Comparison of ENCODE assay signal across 8 cellular contexts in genomic region chr4:47122592-47123291, GRCh38.
DNase-seq lines count a peak whose midpoint lies in the region; ATAC-seq and TF ChIP-seq lines count a peak whose summit lies in the region.

No MANE protein-coding gene starts in this region.

- H3K4me3 Mint-ChIP-seq in activated T-helper 1 cell treated with anti-CD3 and anti-CD28 coated beads, Interleukin-12 subunit alpha, Interleukin-12 subunit beta, Interleukin-2, Interleukin-4 antibody, amounts not matched to agents 30 ng/mL and 10 ng/mL and 1 ng/mL, durations not matched to agents 14 hours and 24 hours and 36 hours, result no peak overlapping the region

- H3K36me3 Mint-ChIP-seq in activated T-helper 1 cell treated with anti-CD3 and anti-CD28 coated beads, Interleukin-12 subunit alpha, Interleukin-12 subunit beta, Interleukin-2, Interleukin-4 antibody, amounts not matched to agents 30 ng/mL and 10 ng/mL and 1 ng/mL, durations not matched to agents 14 hours and 24 hours and 36 hours (ENCODE audit: low read depth), result no peaks in the 10 kb centered on the region

- H3K4me3 ChIP-seq in GM06990 (replicated peaks; ENCODE audit: low read depth, low read length), result no peak overlapping the region
- no peak overlapping the region for H3K4me3 ChIP-seq in PC-3 (ENCODE audit: low read length)
- H3K4me3 ChIP-seq in osteoblast (ENCODE audit: insufficient read depth, low read length), result no peak overlapping the region

- no peaks in the 10 kb centered on the region for H3K9me3 ChIP-seq in PC-3 (ENCODE audit: low read length)
- H3K9me3 ChIP-seq in osteoblast (ENCODE audit: low read depth, low read length), result no peaks in the 10 kb centered on the region

- H3K27ac Mint-ChIP-seq in activated T-helper 1 cell treated with anti-CD3 and anti-CD28 coated beads, Interleukin-12 subunit alpha, Interleukin-12 subunit beta, Interleukin-2, Interleukin-4 antibody, amounts not matched to agents 30 ng/mL and 10 ng/mL and 1 ng/mL, durations not matched to agents 14 hours and 24 hours and 36 hours, result no peak overlapping the region

- H2AFZ ChIP-seq in PC-3 (ENCODE audit: low read length) (no peak overlapping the region), osteoblast (ENCODE audit: low read length) (peak overlapping the region; percentile 75)

- no peaks in the 10 kb centered on the region for H3K4me1 ChIP-seq in PC-3 (ENCODE audit: insufficient read depth, low read length)
- H3K4me1 ChIP-seq in osteoblast (ENCODE audit: insufficient read depth, low read length), result no peaks in the 10 kb centered on the region

- no peaks in the 10 kb centered on the region for H3K27me3 ChIP-seq in GM06990 (replicated peaks; ENCODE audit: control insufficient read depth, insufficient read depth, low read length)
- no peaks in the 10 kb centered on the region for H3K27me3 ChIP-seq in PC-3 (ENCODE audit: low read length)
- no peaks in the 10 kb centered on the region for H3K27me3 ChIP-seq in osteoblast (ENCODE audit: insufficient read depth, low read length)

- H3K27me3 Mint-ChIP-seq in activated T-helper 1 cell treated with anti-CD3 and anti-CD28 coated beads, Interleukin-12 subunit alpha, Interleukin-12 subunit beta, Interleukin-2, Interleukin-4 antibody, amounts not matched to agents 30 ng/mL and 10 ng/mL and 1 ng/mL, durations not matched to agents 14 hours and 24 hours and 36 hours (ENCODE audit: insufficient read depth), result no peaks in the 10 kb centered on the region

- no peaks in the 10 kb centered on the region for H4K20me1 ChIP-seq in PC-3 (ENCODE audit: low read length)
- H4K20me1 ChIP-seq in osteoblast (ENCODE audit: insufficient read depth, low read length), result no peaks in the 10 kb centered on the region

- H3K79me2 ChIP-seq in PC-3 (ENCODE audit: low read length) (no peaks in the 10 kb centered on the region), osteoblast (ENCODE audit: insufficient read depth, low read length) (no peaks in the 10 kb centered on the region)

- H3K36me3 ChIP-seq in GM06990 (ENCODE audit: control insufficient read depth, insufficient read depth, low read length) (no peaks in the 10 kb centered on the region), PC-3 (ENCODE audit: low read depth, low read length) (no peaks in the 10 kb centered on the region), osteoblast (ENCODE audit: insufficient read depth, low read length) (no peaks in the 10 kb centered on the region)

- DNase-seq in GM06990 (ENCODE audit: extremely low read depth, insufficient read length) (peak; percentile 21), HUDEP-2 (lab: John Stamatoyannopoulos, UW; ENCODE audit: unreplicated experiment in 76 of 76) (peak in 64 of 76 experiments; percentile 1 to 82 (median 34)), PC-3 (peak; percentile 72), foreskin melanocyte (peak; percentile 75), osteoblast (ENCODE audit: insufficient read length, low spot score, missing footprints) (peak; percentile 89), GOT3 (lab: John Stamatoyannopoulos, UW) (no peak)
- DNase-seq in activated T-helper 1 cell treated with anti-CD3 and anti-CD28 coated beads, Interleukin-12 subunit alpha, Interleukin-12 subunit beta, Interleukin-2, Interleukin-4 antibody, amounts not matched to agents 30 ng/mL and 10 ng/mL and 1 ng/mL, durations not matched to agents 14 hours and 24 hours and 36 hours (ENCODE audit: low spot score), result peak; percentile 48

- POLR2A ChIA-PET in PC-3 (lab: Charles Lee; ENCODE audit: unreplicated experiment), result no interaction called here

- no peaks in the 10 kb centered on the region for H3K9me2 ChIP-seq in PC-3 (replicated peaks; ENCODE audit: low read length)

- no peaks in the 10 kb centered on the region for H3K9me3 Mint-ChIP-seq in activated T-helper 1 cell treated with anti-CD3 and anti-CD28 coated beads, Interleukin-12 subunit alpha, Interleukin-12 subunit beta, Interleukin-2, Interleukin-4 antibody, amounts not matched to agents 30 ng/mL and 10 ng/mL and 1 ng/mL, durations not matched to agents 14 hours and 24 hours and 36 hours

- H3K4me1 Mint-ChIP-seq in activated T-helper 1 cell treated with anti-CD3 and anti-CD28 coated beads, Interleukin-12 subunit alpha, Interleukin-12 subunit beta, Interleukin-2, Interleukin-4 antibody, amounts not matched to agents 30 ng/mL and 10 ng/mL and 1 ng/mL, durations not matched to agents 14 hours and 24 hours and 36 hours (ENCODE audit: low read depth), result peaks cover 4% of the 10 kb centered on the region

- no peak overlapping the region for H3K9ac ChIP-seq in PC-3 (ENCODE audit: low read length)

- no peak overlapping the region for H3K4me2 ChIP-seq in PC-3 (ENCODE audit: low read length)
- H3K4me2 ChIP-seq in osteoblast (ENCODE audit: insufficient read depth, low read length), result peak overlapping the region; percentile 70

- intact Hi-C loops in PC-3 (cut with micrococcal nuclease), result no loop called here
- intact Hi-C loops in activated T-helper 1 cell treated with anti-CD3 and anti-CD28 coated beads, Interleukin-12 subunit alpha, Interleukin-12 subunit beta, Interleukin-2, Interleukin-4 antibody, amounts not matched to agents 30 ng/mL and 10 ng/mL and 1 ng/mL, durations not matched to agents 14 hours and 24 hours and 36 hours (cut with micrococcal nuclease), result loop anchor here (1.0 to 2.0 kb wide), 3 partner anchors 190 to 278 kb away; no protein-coding TSS in a partner anchor

- peak; percentile 91 for TF ChIP-seq CTCF in GM06990 (IDR thresholded peaks at IDR 0.05; ENCODE audit: insufficient read depth, low read length, poor library complexity, severe bottlenecking)
- TF ChIP-seq CTCF in PC-3 (conservative IDR thresholded peaks at IDR 0.05; ENCODE audit: low read depth, low read length), result peak; percentile 76
- peak; percentile 91 for TF ChIP-seq CTCF in osteoblast (IDR thresholded peaks at IDR 0.05; ENCODE audit: extremely low read depth, low read depth, low read length)

- BruUV-seq in PC-3 (replicated peaks; lab: Mats Ljungman, UMichigan), result no TSS peak

- ATAC-seq in GM21717 (IDR thresholded peaks at IDR 0.05; ENCODE audit: unreplicated experiment) (peak; percentile 91), PC-3 (peak; percentile 37; the same call in 1 of the 2 replicates)

- H3K27ac ChIP-seq in PC-3 (ENCODE audit: low read length) (no peak overlapping the region), osteoblast (ENCODE audit: low read depth, low read length) (no peak overlapping the region)

- no peaks in the 10 kb centered on the region for H3F3A ChIP-seq in PC-3 (ENCODE audit: low read length, unreplicated experiment)

- CTCF ChIA-PET in PC-3 (lab: Charles Lee), result no interaction called here
